In genomic region chr13:26601669-26602068, GRCh38 we compare ENCODE assay signal across 1 cellular context.
TF ChIP-seq lines count a peak whose summit lies in the region.

No MANE protein-coding gene starts in this region.

TF ChIP-seq in SK-N-SH, 30 proteins besides CTCF, POLR2A, EP300 and RAD21 (continued from another document):
- TF ChIP-seq SMC3 (IDR thresholded peaks at IDR 0.05; ENCODE audit: low read depth, low read length) (0 out of 2 replicates have a peak, but pooled peaks have one; percentile 18), ELF1 (IDR thresholded peaks at IDR 0.05) (peak; percentile 50; the same call in 1 of the 2 replicates), RCOR1 (IDR thresholded peaks at IDR 0.05; ENCODE audit: low read length) (peak; percentile 80), TEAD4 (IDR thresholded peaks at IDR 0.05; ENCODE audit: borderline replicate concordance, insufficient read depth) (peak; percentile 42; the same call in 1 of the 2 replicates), RXRA (IDR thresholded peaks at IDR 0.05; ENCODE audit: borderline replicate concordance, low read depth) (no peak), GATA2 (CRISPR knock-in tag; IDR thresholded peaks at IDR 0.05) (peak; percentile 85), PBX3 (IDR thresholded peaks at IDR 0.05) (peak; percentile 89), NFIC (IDR thresholded peaks at IDR 0.05; ENCODE audit: borderline replicate concordance) (peak; percentile 69; the same call in 1 of the 2 replicates), JUND (IDR thresholded peaks at IDR 0.05) (peak; percentile 61), MAX (IDR thresholded peaks at IDR 0.05; ENCODE audit: low read depth) (peak; percentile 64; the same call in 1 of the 2 replicates), USF2 (IDR thresholded peaks at IDR 0.05; ENCODE audit: borderline replicate concordance, low read depth, low read length) (no peak), POLR2AphosphoS5 (IDR thresholded peaks at IDR 0.05; ENCODE audit: low read depth, low read length) (peak; percentile 33; the same call in 1 of the 2 replicates), USF1 (IDR thresholded peaks at IDR 0.05; ENCODE audit: borderline replicate concordance, low read depth) (no peak), MXI1 (IDR thresholded peaks at IDR 0.05; ENCODE audit: low read depth, low read length) (peak; percentile 61; the same call in 1 of the 2 replicates), EZH2phosphoT487 (IDR thresholded peaks at IDR 0.05; ENCODE audit: borderline replicate concordance, low read depth) (no peak), TCF12 (IDR thresholded peaks at IDR 0.05) (peak; percentile 85)
